ENCODE assay signal across 16 cellular contexts in the genomic region with DNA sequence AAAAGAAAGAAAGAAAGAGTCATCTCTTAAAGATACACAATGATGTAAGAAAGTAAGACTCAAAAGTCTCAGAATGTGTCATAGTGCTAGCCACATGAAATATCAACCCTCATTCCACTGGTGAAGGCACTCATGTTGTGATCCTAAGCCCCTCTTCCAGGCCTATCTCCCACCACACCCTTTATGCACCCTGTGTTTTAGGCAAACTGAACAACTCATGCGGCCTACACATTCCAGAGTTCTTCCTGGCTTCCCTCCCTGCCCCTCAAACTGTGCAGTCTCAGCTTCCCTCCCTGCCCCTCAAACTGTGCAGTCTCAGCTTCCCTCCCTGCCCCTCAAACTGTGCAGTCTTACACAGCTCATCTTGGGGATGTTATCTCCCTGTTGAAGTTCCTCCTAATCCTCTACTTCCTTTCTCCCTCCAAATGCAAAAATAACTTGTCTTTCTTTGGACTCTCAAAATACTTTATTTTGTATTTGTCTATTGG.
A peak's percentile ranks its signal among the peaks of the same experiment; 100 is the strongest.
DNase-seq lines count a peak whose midpoint lies in the region; ATAC-seq, FAIRE-seq and TF ChIP-seq lines count a peak whose summit lies in the region.
"Had no signal": no experiment of that assay in that cellular context is flagged by ENCODE, and none has a peak within 500 bp of the region (broad histone marks: within the 10 kb centered on the region; RNA-seq: fewer than 3 reads in every experiment).

No MANE protein-coding gene starts in this region.

- no peaks in the 10 kb centered on the region for H3K27me3 ChIP-seq in GM12878 (replicated peaks in 1 of 2; ENCODE audit: control insufficient read depth in 2 of 2, insufficient read depth in 2 of 2, low read length in 1 of 2)
- H3K27me3 ChIP-seq in vagina = no peaks in the 10 kb centered on the region
- H3K27me3 ChIP-seq: tibial artery had no signal

- POLR2A ChIA-PET in GM12878 (lab: Charles Lee) = no interaction called here

- CTCF ChIA-PET in Calu3 (lab: Charles Lee) = no interaction called here
- CTCF ChIA-PET in GM12878 (lab: Yijun Ruan, JAX) = no interaction called here

- H3K4me3 ChIP-seq in GM12878 (no peak overlapping the region), vagina (no peak overlapping the region)
- H3K4me3 ChIP-seq: mucosa of descending colon, tibial artery had no signal

- FAIRE-seq in GM12878 (lab: Jason Lieb, UNC) = no peak
- FAIRE-seq: H1 had no signal

- H3K36me3 Mint-ChIP-seq in Calu3 (ENCODE audit: insufficient read depth, unreplicated experiment) = peaks cover 31% of the 10 kb centered on the region
- H3K36me3 Mint-ChIP-seq in nephron (ENCODE audit: low read depth) = no peaks in the 10 kb centered on the region
- H3K36me3 Mint-ChIP-seq: CD4-positive, CD25-positive, alpha-beta regulatory T cell had no signal

- H4K20me1 ChIP-seq in GM12878 (ENCODE audit: control insufficient read depth, insufficient read depth) = no peaks in the 10 kb centered on the region

- no peak for TF ChIP-seq RAD21 in GM12878 (IDR thresholded peaks at IDR 0.05; ENCODE audit: insufficient read depth, low read depth, low read length)

- in situ Hi-C loops in GM12878 (cut with MboI) = no loop called here

- intact Hi-C loops in Calu3 (cut with micrococcal nuclease; ENCODE audit: unreplicated experiment) = loop anchor here (5.0 kb wide), 1 partner anchor 67 kb away; a partner anchor contains a TSS
- intact Hi-C loops in GM12878 (cut with micrococcal nuclease; ENCODE audit: unreplicated experiment) = no loop called here
- intact Hi-C loops in vagina (cut with DNase I) = loop anchor here (10.0 kb wide), 1 partner anchor 234 kb away; no protein-coding TSS in a partner anchor
- intact Hi-C loops in posterior vena cava (cut with DNase I) = no loop called here

- no peaks in the 10 kb centered on the region for H3K79me2 ChIP-seq in GM12878 (ENCODE audit: control insufficient read depth, insufficient read depth, low read length)

- TF ChIP-seq CTCF in Calu3 (IDR thresholded peaks at IDR 0.05; ENCODE audit: unreplicated experiment) = no peak
- no peak for TF ChIP-seq CTCF in GM12878 (IDR thresholded peaks at IDR 0.05 in 2 of 3, conservative IDR thresholded peaks at IDR 0.05 in 1 of 3; ENCODE audit: control insufficient read depth in 2 of 3, extremely low read depth in 1 of 3, insufficient read depth in 1 of 3, low read depth in 3 of 3, low read length in 3 of 3)
- no peak for TF ChIP-seq CTCF in nephron (IDR thresholded peaks at IDR 0.05; ENCODE audit: unreplicated experiment in 3 of 3)
- TF ChIP-seq CTCF in GM10266 (IDR thresholded peaks at IDR 0.05; ENCODE audit: control insufficient read depth, insufficient read depth, low read depth, missing control alignments) = no peak
- TF ChIP-seq CTCF in vagina (IDR thresholded peaks at IDR 0.05) = no peak

- no peaks in the 10 kb centered on the region for H3K4me1 ChIP-seq in GM12878 (ENCODE audit: control insufficient read depth, insufficient read depth, low read length)
- H3K4me1 ChIP-seq in vagina = peaks cover 10% of the 10 kb centered on the region

- H3K36me3 ChIP-seq in GM12878 (ENCODE audit: control insufficient read depth in 2 of 2, insufficient read depth in 2 of 2, low read length in 1 of 2) = no peaks in the 10 kb centered on the region
- no peaks in the 10 kb centered on the region for H3K36me3 ChIP-seq in vagina
- H3K36me3 ChIP-seq: tibial artery had no signal

- H3K27ac Mint-ChIP-seq in Calu3 (ENCODE audit: unreplicated experiment) (peak overlapping the region; percentile 17), nephron (peak overlapping the region in 2 of 3 experiments; percentile 65 to 94)
- H3K27ac Mint-ChIP-seq: CD4-positive, CD25-positive, alpha-beta regulatory T cell had no signal

- WGBS in GM12878 (ENCODE audit: insufficient coverage, insufficient replicate concordance, low lambda C conversion rate, missing lambda C conversion rate) = 88% methylated on average over 1 of the region's 1 CpG

- H3K9ac ChIP-seq in GM12878 (ENCODE audit: control insufficient read depth, insufficient read depth, low read length) = no peak overlapping the region

- no peak overlapping the region for H3K27ac ChIP-seq in GM12878 (ENCODE audit: control insufficient read depth, insufficient read depth)
- no peak overlapping the region for H3K27ac ChIP-seq in vagina
- H3K27ac ChIP-seq: tibial artery had no signal

- ATAC-seq in GM12878 (peak; percentile 69), HG02970 (IDR thresholded peaks at IDR 0.05; ENCODE audit: low FRiP score, unreplicated experiment) (no peak)
- ATAC-seq: mucosa of descending colon had no signal

- no peak overlapping the region for H2AFZ ChIP-seq in GM12878 (ENCODE audit: control insufficient read depth, low read depth, low read length)

- no peak overlapping the region for H3K4me3 Mint-ChIP-seq in Calu3 (ENCODE audit: low read depth, unreplicated experiment)
- no peak overlapping the region for H3K4me3 Mint-ChIP-seq in nephron
- H3K4me3 Mint-ChIP-seq: CD4-positive, CD25-positive, alpha-beta regulatory T cell had no signal

- H3K4me1 Mint-ChIP-seq in Calu3 (ENCODE audit: low read depth, unreplicated experiment) (peaks cover 64% of the 10 kb centered on the region), nephron (peaks cover 51% of the 10 kb centered on the region)
- H3K4me1 Mint-ChIP-seq: CD4-positive, CD25-positive, alpha-beta regulatory T cell had no signal

- TF ChIP-seq POLR2A in GM12878 (IDR thresholded peaks at IDR 0.05; ENCODE audit: low read depth, low read length) (no peak), vagina (IDR thresholded peaks at IDR 0.05) (no peak)

- no peaks in the 10 kb centered on the region; the same call in 1 of the 3 replicates for H3K9me3 ChIP-seq in GM12878 (replicated peaks; ENCODE audit: control insufficient read depth, insufficient read depth, low read length)
- no peaks in the 10 kb centered on the region for H3K9me3 ChIP-seq in vagina
- H3K9me3 ChIP-seq: mucosa of descending colon, tibial artery had no signal

- BruUV-seq in Calu3 (replicated peaks; lab: Mats Ljungman, UMichigan) (no TSS peak), GM12878 (replicated peaks; lab: Mats Ljungman, UMichigan) (no TSS peak)

- SMC1A ChIA-PET in GM12878 (lab: Charles Lee; ENCODE audit: uncharacterized antibody, unreplicated experiment) = no interaction called here

- no peak for TF ChIP-seq EP300 in GM12878 (IDR thresholded peaks at IDR 0.05; ENCODE audit: borderline replicate concordance in 1 of 2, control insufficient read depth in 1 of 2, low read depth in 2 of 2, low read length in 2 of 2)

- H3K27me3 Mint-ChIP-seq in Calu3 (ENCODE audit: unreplicated experiment) (no peaks in the 10 kb centered on the region), nephron (ENCODE audit: low read depth) (no peaks in the 10 kb centered on the region)

- DNase-seq in Calu3 (no peak), HT1080 (ENCODE audit: low read depth) (peak; percentile 46), GM12878 (ENCODE audit: low read depth, low spot score) (no peak), GM10266 (ENCODE audit: extremely low spot score) (no peak), vagina (ENCODE audit: extremely low spot score in 2 of 2) (no peak), posterior vena cava (ENCODE audit: low spot score) (no peak)
- DNase-seq: activated T-cell treated with anti-CD3 and anti-CD28 coated beads for 4 hours; CD4-positive, CD25-positive, alpha-beta regulatory T cell; head of caudate nucleus; mucosa of descending colon; NCI-H187; NCI-H526 treated with DMSO at 0.1 percent for 48 hours; tibial artery had no signal

- H3K9me3 Mint-ChIP-seq in Calu3 (ENCODE audit: low read depth, unreplicated experiment) (no peaks in the 10 kb centered on the region), nephron (no peaks in the 10 kb centered on the region)

- no peak overlapping the region for H3K4me2 ChIP-seq in GM12878 (ENCODE audit: control insufficient read depth, insufficient read depth)

- RAD21 ChIA-PET in GM12878 (lab: Charles Lee; ENCODE audit: unreplicated experiment) = interaction anchor here (0.7 kb wide), 1 partner anchor 14 kb away, joined by 3 read pairs; no protein-coding TSS in a partner anchor

TF ChIP-seq in GM12878, 131 proteins besides CTCF, POLR2A, EP300 and RAD21 (continues in another document):
- TF ChIP-seq, protein P1, sequence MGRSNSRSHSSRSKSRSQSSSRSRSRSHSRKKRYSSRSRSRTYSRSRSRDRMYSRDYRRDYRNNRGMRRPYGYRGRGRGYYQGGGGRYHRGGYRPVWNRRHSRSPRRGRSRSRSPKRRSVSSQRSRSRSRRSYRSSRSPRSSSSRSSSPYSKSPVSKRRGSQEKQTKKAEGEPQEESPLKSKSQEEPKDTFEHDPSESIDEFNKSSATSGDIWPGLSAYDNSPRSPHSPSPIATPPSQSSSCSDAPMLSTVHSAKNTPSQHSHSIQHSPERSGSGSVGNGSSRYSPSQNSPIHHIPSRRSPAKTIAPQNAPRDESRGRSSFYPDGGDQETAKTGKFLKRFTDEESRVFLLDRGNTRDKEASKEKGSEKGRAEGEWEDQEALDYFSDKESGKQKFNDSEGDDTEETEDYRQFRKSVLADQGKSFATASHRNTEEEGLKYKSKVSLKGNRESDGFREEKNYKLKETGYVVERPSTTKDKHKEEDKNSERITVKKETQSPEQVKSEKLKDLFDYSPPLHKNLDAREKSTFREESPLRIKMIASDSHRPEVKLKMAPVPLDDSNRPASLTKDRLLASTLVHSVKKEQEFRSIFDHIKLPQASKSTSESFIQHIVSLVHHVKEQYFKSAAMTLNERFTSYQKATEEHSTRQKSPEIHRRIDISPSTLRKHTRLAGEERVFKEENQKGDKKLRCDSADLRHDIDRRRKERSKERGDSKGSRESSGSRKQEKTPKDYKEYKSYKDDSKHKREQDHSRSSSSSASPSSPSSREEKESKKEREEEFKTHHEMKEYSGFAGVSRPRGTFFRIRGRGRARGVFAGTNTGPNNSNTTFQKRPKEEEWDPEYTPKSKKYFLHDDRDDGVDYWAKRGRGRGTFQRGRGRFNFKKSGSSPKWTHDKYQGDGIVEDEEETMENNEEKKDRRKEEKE (IDR thresholded peaks at IDR 0.05) = no peak
- TF ChIP-seq EED (IDR thresholded peaks at IDR 0.05; ENCODE audit: low read depth) = peak; percentile 48; the same call in 1 of the 2 replicates
- peak; percentile 79 for TF ChIP-seq JUNB (IDR thresholded peaks at IDR 0.05)
- TF ChIP-seq CREM (IDR thresholded peaks at IDR 0.05; ENCODE audit: low read depth) = 0 out of 2 replicates have a peak, but pooled peaks have one; percentile 42
- peak; percentile 55; the same call in 1 of the 2 replicates for TF ChIP-seq TCF7 (IDR thresholded peaks at IDR 0.05; ENCODE audit: borderline replicate concordance)
- TF ChIP-seq RUNX3 (IDR thresholded peaks at IDR 0.05; ENCODE audit: low read length) = peak; percentile 44; the same call in 1 of the 2 replicates
- no peak for TF ChIP-seq SIN3A (IDR thresholded peaks at IDR 0.05; ENCODE audit: low read depth, low read length)

Comparison
In these comparisons a context has a peak if more than half of its experiments do, and no peak if none do; other contexts are left out.
1. intact Hi-C loops: an anchor here in Calu3 (5.0 kb wide) and vagina (10.0 kb wide); none called in GM12878 and posterior vena cava.